Comparison of ENCODE assay signal across 1 cellular context in genomic region chr6:154995241-154996162, GRCh38.
A peak's percentile ranks its signal among the peaks of the same experiment; 100 is the strongest.
TF ChIP-seq lines count a peak whose summit lies in the region.

TSS of gene TIAM2 (plus strand) at chr6:154995315. CDS start at chr6:155129224, 133,909 bp downstream.

TF ChIP-seq in HepG2, 621 proteins besides CTCF, POLR2A, EP300 and RAD21 (continued from another document and continues in another):
- TF ChIP-seq DZIP1 (CRISPR knock-in tag; IDR thresholded peaks at IDR 0.05) (no peak), ZNF142 (CRISPR knock-in tag; IDR thresholded peaks at IDR 0.05) (peak; percentile 69; the same call in 1 of the 2 replicates), ZNF747 (CRISPR knock-in tag; IDR thresholded peaks at IDR 0.05; ENCODE audit: borderline replicate concordance) (no peak), THAP8 (CRISPR knock-in tag; IDR thresholded peaks at IDR 0.05; ENCODE audit: borderline replicate concordance) (no peak), ZNF33B (CRISPR knock-in tag; IDR thresholded peaks at IDR 0.05) (no peak), SUZ12 (IDR thresholded peaks at IDR 0.05; ENCODE audit: low read depth, low read length) (no peak), NR1H2 (CRISPR knock-in tag; IDR thresholded peaks at IDR 0.05; ENCODE audit: borderline replicate concordance, low read depth) (no peak), ERF (CRISPR knock-in tag; IDR thresholded peaks at IDR 0.05) (0 out of 2 replicates have a peak, but pooled peaks have one; percentile 30), ZSCAN29 (CRISPR knock-in tag; conservative IDR thresholded peaks at IDR 0.05) (0 out of 2 replicates have a peak, but pooled peaks have one; percentile 41), ZNF503 (CRISPR knock-in tag; IDR thresholded peaks at IDR 0.05) (no peak), ZNF30 (CRISPR knock-in tag; IDR thresholded peaks at IDR 0.05) (no peak), PHF21A (CRISPR knock-in tag; IDR thresholded peaks at IDR 0.05) (no peak; the same call in 1 of the 2 replicates), ATF3 (CRISPR knock-in tag; IDR thresholded peaks at IDR 0.05) (no peak), DMAP1 (CRISPR knock-in tag; IDR thresholded peaks at IDR 0.05) (0 out of 2 replicates have a peak, but pooled peaks have one; percentile 22), SOX13 (IDR thresholded peaks at IDR 0.05) (no peak), SOX13 (CRISPR knock-in tag; conservative IDR thresholded peaks at IDR 0.05 in 1 of 2, IDR thresholded peaks at IDR 0.05 in 1 of 2) (no peak), GABPA (IDR thresholded peaks at IDR 0.05; ENCODE audit: low read depth, low read length) (no peak), GABPA (CRISPR knock-in tag; IDR thresholded peaks at IDR 0.05; ENCODE audit: low read depth) (no peak), ZNF552 (CRISPR knock-in tag; IDR thresholded peaks at IDR 0.05; ENCODE audit: borderline replicate concordance) (0 out of 2 replicates have a peak, but pooled peaks have one; percentile 54), RBAK (CRISPR knock-in tag; IDR thresholded peaks at IDR 0.05) (no peak), ATF4 (CRISPR knock-in tag; IDR thresholded peaks at IDR 0.05) (no peak), TFE3 (CRISPR knock-in tag; IDR thresholded peaks at IDR 0.05) (no peak), ZNF232 (CRISPR knock-in tag; IDR thresholded peaks at IDR 0.05; ENCODE audit: borderline replicate concordance) (peak; percentile 60; the same call in 1 of the 2 replicates), SMARCE1 (IDR thresholded peaks at IDR 0.05; ENCODE audit: borderline replicate concordance) (no peak), ZFP91 (CRISPR knock-in tag; IDR thresholded peaks at IDR 0.05; ENCODE audit: borderline replicate concordance) (no peak; the same call in 1 of the 2 replicates), JUNB (CRISPR knock-in tag; IDR thresholded peaks at IDR 0.05; ENCODE audit: borderline replicate concordance) (no peak), ZNF660 (CRISPR knock-in tag; IDR thresholded peaks at IDR 0.05; ENCODE audit: borderline replicate concordance, low read depth) (no peak), TBL1XR1 (IDR thresholded peaks at IDR 0.05; ENCODE audit: borderline replicate concordance, low read length, partially characterized antibody) (no peak), CREM (IDR thresholded peaks at IDR 0.05) (no peak), CREM (CRISPR knock-in tag; IDR thresholded peaks at IDR 0.05) (no peak), AHDC1 (CRISPR knock-in tag; IDR thresholded peaks at IDR 0.05; ENCODE audit: borderline replicate concordance) (0 out of 2 replicates have a peak, but pooled peaks have one; percentile 36), ZNF331 (CRISPR knock-in tag; IDR thresholded peaks at IDR 0.05) (no peak), TRIM22 (IDR thresholded peaks at IDR 0.05) (no peak), KLF13 (CRISPR knock-in tag; IDR thresholded peaks at IDR 0.05) (no peak)
